ENCODE assay signal across 22 cellular contexts in the genomic region with DNA sequence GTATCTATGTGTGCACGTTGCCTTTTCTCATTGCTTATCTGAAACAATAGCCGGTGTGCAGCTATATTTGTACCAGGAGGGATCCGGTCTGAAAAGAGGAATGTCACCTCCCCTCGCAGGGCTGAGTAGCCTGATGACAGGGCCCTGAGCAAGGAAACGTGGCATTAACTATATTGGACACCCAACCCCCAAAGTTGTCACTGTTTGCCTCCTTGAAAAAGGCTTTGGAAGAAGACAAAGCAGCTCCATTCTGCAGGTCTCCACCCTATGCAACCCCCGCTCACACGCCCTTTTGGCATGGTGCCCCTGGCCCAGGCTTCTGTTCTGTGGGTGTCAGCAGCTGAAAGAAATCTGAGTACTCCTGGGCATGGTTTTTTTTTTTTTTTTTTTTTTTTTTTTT. TPM values are rescaled to one million over a fixed set of nuclear protein-coding genes. Genes with fewer than 3 reads are reported as not detected.
DNase-seq lines count a peak whose midpoint lies in the region; ATAC-seq, FAIRE-seq and TF ChIP-seq lines count a peak whose summit lies in the region.
"Had no signal": no experiment of that assay in that cellular context is flagged by ENCODE, and none has a peak within 500 bp of the region (broad histone marks: within the 10 kb centered on the region; RNA-seq: fewer than 3 reads in every experiment).

No MANE protein-coding gene starts in this region.

- H3K4me3 ChIP-seq in astrocyte (ENCODE audit: insufficient read depth, low read depth, low read length) (no peak overlapping the region), ascending aorta (no peak overlapping the region)
- H3K4me3 ChIP-seq: colonic mucosa, Peyer's patch, vagina had no signal

- H2AFZ ChIP-seq in astrocyte (ENCODE audit: low read depth, low read length) = no peak overlapping the region
- H2AFZ ChIP-seq: parathyroid adenoma had no signal

- H3K9ac ChIP-seq in astrocyte (ENCODE audit: low read length) = no peak overlapping the region
- H3K9ac ChIP-seq: parathyroid adenoma had no signal

- H4K20me1 ChIP-seq in astrocyte (ENCODE audit: insufficient read depth, low read length) = no peaks in the 10 kb centered on the region

- no peak overlapping the region for H3K27ac ChIP-seq in astrocyte (ENCODE audit: low read depth, low read length)
- H3K27ac ChIP-seq in ascending aorta = no peak overlapping the region
- H3K27ac ChIP-seq: colonic mucosa, epithelial cell of prostate, parathyroid adenoma, Peyer's patch, vagina, WERI-Rb-1 had no signal

- no peak for TF ChIP-seq RAD21 in Ishikawa (IDR thresholded peaks at IDR 0.05; ENCODE audit: low read depth)

- H3K9me3 ChIP-seq in astrocyte (ENCODE audit: insufficient read depth, low read depth, low read length) (no peaks in the 10 kb centered on the region), ascending aorta (no peaks in the 10 kb centered on the region)
- H3K9me3 ChIP-seq: colonic mucosa, Peyer's patch, vagina had no signal

- H3K27ac Mint-ChIP-seq in astrocyte (ENCODE audit: unreplicated experiment) = no peak overlapping the region
- H3K27ac Mint-ChIP-seq: activated T-helper 2 cell treated with anti-CD3 and anti-CD28 coated beads, Interferon-gamma antibody, Interleukin-2, Interleukin-4, amounts not matched to agents 10 μg/mL and 5 μg/mL and 100 μg/mL, durations not matched to agents 14 hours and 24 hours and 36 hours; IgD-negative memory B cell; stimulated activated naive CD8-positive, alpha-beta T cell treated with anti-CD3 and anti-CD28 coated beads, Interleukin-15, Interleukin-2, amounts not matched to agents 100 ng/mL and 50 ng/mL, for 24 hours had no signal

- FAIRE-seq in astrocyte (lab: Jason Lieb, UNC) = no peak
- FAIRE-seq: islet of Langerhans had no signal

- DNase-seq in DMS153 (lab: John Stamatoyannopoulos, UW) (peak; percentile 32), astrocyte (ENCODE audit: low read depth) (peak; percentile 21), mesenteric fat pad (ENCODE audit: low spot score) (peak; percentile 79), ascending aorta (ENCODE audit: low spot score in 2 of 2) (no peak), NCI-H187 treated with DMSO at 0.1 percent for 48 hours (lab: John Stamatoyannopoulos, UW) (no peak)
- DNase-seq: activated CD8-positive, alpha-beta memory T cell treated with anti-CD3 and anti-CD28 coated beads for 24 hours; amygdala; colonic mucosa; NCI-H526; WERI-Rb-1 had no signal

- H3K36me3 ChIP-seq in astrocyte (ENCODE audit: insufficient read depth, low read length) (no peaks in the 10 kb centered on the region), ascending aorta (no peaks in the 10 kb centered on the region)
- H3K36me3 ChIP-seq: colonic mucosa, Peyer's patch, vagina, WERI-Rb-1 had no signal

- no peaks in the 10 kb centered on the region for H3K9me3 Mint-ChIP-seq in astrocyte (ENCODE audit: unreplicated experiment)
- H3K9me3 Mint-ChIP-seq: activated T-helper 2 cell treated with anti-CD3 and anti-CD28 coated beads, Interferon-gamma antibody, Interleukin-2, Interleukin-4, amounts not matched to agents 10 μg/mL and 5 μg/mL and 100 μg/mL, durations not matched to agents 14 hours and 24 hours and 36 hours; stimulated activated naive CD8-positive, alpha-beta T cell treated with anti-CD3 and anti-CD28 coated beads, Interleukin-15, Interleukin-2, amounts not matched to agents 100 ng/mL and 50 ng/mL, for 24 hours had no signal

- H3K36me3 Mint-ChIP-seq in astrocyte (ENCODE audit: low read depth, unreplicated experiment) = no peaks in the 10 kb centered on the region
- H3K36me3 Mint-ChIP-seq: IgD-negative memory B cell had no signal

- H3K4me1 ChIP-seq in astrocyte (ENCODE audit: insufficient read depth, low read length) (no peaks in the 10 kb centered on the region), ascending aorta (no peaks in the 10 kb centered on the region)
- H3K4me1 ChIP-seq: colonic mucosa, parathyroid adenoma, Peyer's patch, vagina had no signal

- no peak overlapping the region for H3K4me3 Mint-ChIP-seq in astrocyte (ENCODE audit: unreplicated experiment)
- H3K4me3 Mint-ChIP-seq: IgD-negative memory B cell; stimulated activated naive CD8-positive, alpha-beta T cell treated with anti-CD3 and anti-CD28 coated beads, Interleukin-15, Interleukin-2, amounts not matched to agents 100 ng/mL and 50 ng/mL, for 24 hours had no signal

- H3K27me3 Mint-ChIP-seq in astrocyte (ENCODE audit: low read depth, unreplicated experiment) = peaks cover 5% of the 10 kb centered on the region
- H3K27me3 Mint-ChIP-seq: stimulated activated naive CD8-positive, alpha-beta T cell treated with anti-CD3 and anti-CD28 coated beads, Interleukin-15, Interleukin-2, amounts not matched to agents 100 ng/mL and 50 ng/mL, for 24 hours had no signal

- H3K79me2 ChIP-seq in astrocyte (ENCODE audit: insufficient read depth, low read length) = no peaks in the 10 kb centered on the region
- H3K79me2 ChIP-seq: parathyroid adenoma had no signal

- no peak overlapping the region for H3K4me2 ChIP-seq in astrocyte (ENCODE audit: low read length)

- TF ChIP-seq CTCF in astrocyte (IDR thresholded peaks at IDR 0.05; ENCODE audit: insufficient read depth, low read depth, low read length) = no peak
- TF ChIP-seq CTCF in ascending aorta (IDR thresholded peaks at IDR 0.05) = no peak

- H3K4me1 Mint-ChIP-seq in astrocyte (ENCODE audit: low read depth, unreplicated experiment) = peaks cover 15% of the 10 kb centered on the region
- H3K4me1 Mint-ChIP-seq: IgD-negative memory B cell had no signal

- intact Hi-C loops in ascending aorta (cut with DNase I) = no loop called here

- H3K27me3 ChIP-seq in astrocyte (ENCODE audit: insufficient read depth, low read length) (no peaks in the 10 kb centered on the region), ascending aorta (no peaks in the 10 kb centered on the region)
- H3K27me3 ChIP-seq: colonic mucosa, Peyer's patch, vagina had no signal

- TF ChIP-seq EP300 in Ishikawa (IDR thresholded peaks at IDR 0.05; ENCODE audit: borderline replicate concordance) = no peak

- no peak for ATAC-seq in HG03439 (IDR thresholded peaks at IDR 0.05; ENCODE audit: unreplicated experiment)
- ATAC-seq in GM21786 (IDR thresholded peaks at IDR 0.05; ENCODE audit: unreplicated experiment) = no peak

TF ChIP-seq in Ishikawa, 13 proteins besides CTCF, POLR2A, EP300 and RAD21:
- no peak for TF ChIP-seq TCF12 (IDR thresholded peaks at IDR 0.05; ENCODE audit: low read depth)
- TF ChIP-seq, protein P1, sequence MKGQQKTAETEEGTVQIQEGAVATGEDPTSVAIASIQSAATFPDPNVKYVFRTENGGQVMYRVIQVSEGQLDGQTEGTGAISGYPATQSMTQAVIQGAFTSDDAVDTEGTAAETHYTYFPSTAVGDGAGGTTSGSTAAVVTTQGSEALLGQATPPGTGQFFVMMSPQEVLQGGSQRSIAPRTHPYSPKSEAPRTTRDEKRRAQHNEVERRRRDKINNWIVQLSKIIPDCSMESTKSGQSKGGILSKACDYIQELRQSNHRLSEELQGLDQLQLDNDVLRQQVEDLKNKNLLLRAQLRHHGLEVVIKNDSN (IDR thresholded peaks at IDR 0.05) = no peak
- TF ChIP-seq NFIC (IDR thresholded peaks at IDR 0.05) = peak; percentile 52; the same call in 1 of the 2 replicates
- no peak for TF ChIP-seq FOXM1 (IDR thresholded peaks at IDR 0.05; ENCODE audit: borderline replicate concordance, low read depth)

RNA-seq across cellular contexts. Expression of a gene that starts 8.2 kb away (rescaled TPM):
- total RNA-seq in astrocyte (0.17 and 0.18 TPM in 2 replicates), mesenteric fat pad (0.32 TPM), ascending aorta (not detected)
- total RNA-seq: activated T-helper 2 cell treated with anti-CD3 and anti-CD28 coated beads, Interferon-gamma antibody, Interleukin-2, Interleukin-4, amounts not matched to agents 10 μg/mL and 5 μg/mL and 100 μg/mL, durations not matched to agents 14 hours and 24 hours and 36 hours; mononuclear cell had no signal

RNA-seq across cellular contexts. Expression of a gene that starts 12.3 kb away (rescaled TPM):
- total RNA-seq in astrocyte (not detected in 2 replicates), mesenteric fat pad (not detected), ascending aorta (not detected)
- total RNA-seq: activated T-helper 2 cell treated with anti-CD3 and anti-CD28 coated beads, Interferon-gamma antibody, Interleukin-2, Interleukin-4, amounts not matched to agents 10 μg/mL and 5 μg/mL and 100 μg/mL, durations not matched to agents 14 hours and 24 hours and 36 hours; colonic mucosa; mononuclear cell; Peyer's patch; vagina had no signal

RNA-seq across cellular contexts. Expression of a gene that starts 31.1 kb away (rescaled TPM):
- not detected in 2 replicates for total RNA-seq in astrocyte
- not detected for total RNA-seq in mesenteric fat pad
- not detected for total RNA-seq in ascending aorta
- total RNA-seq: activated T-helper 2 cell treated with anti-CD3 and anti-CD28 coated beads, Interferon-gamma antibody, Interleukin-2, Interleukin-4, amounts not matched to agents 10 μg/mL and 5 μg/mL and 100 μg/mL, durations not matched to agents 14 hours and 24 hours and 36 hours; colonic mucosa; mononuclear cell; Peyer's patch; vagina had no signal

Comparison
In these comparisons a context has a peak if more than half of its experiments do, and no peak if none do; other contexts are left out.
1. DNase-seq: peak in DMS153 (single experiment), astrocyte (single experiment) and mesenteric fat pad (single experiment); none in ascending aorta (0 of 2) and NCI-H187 treated with DMSO at 0.1 percent for 48 hours (single experiment).